In the genomic region with DNA sequence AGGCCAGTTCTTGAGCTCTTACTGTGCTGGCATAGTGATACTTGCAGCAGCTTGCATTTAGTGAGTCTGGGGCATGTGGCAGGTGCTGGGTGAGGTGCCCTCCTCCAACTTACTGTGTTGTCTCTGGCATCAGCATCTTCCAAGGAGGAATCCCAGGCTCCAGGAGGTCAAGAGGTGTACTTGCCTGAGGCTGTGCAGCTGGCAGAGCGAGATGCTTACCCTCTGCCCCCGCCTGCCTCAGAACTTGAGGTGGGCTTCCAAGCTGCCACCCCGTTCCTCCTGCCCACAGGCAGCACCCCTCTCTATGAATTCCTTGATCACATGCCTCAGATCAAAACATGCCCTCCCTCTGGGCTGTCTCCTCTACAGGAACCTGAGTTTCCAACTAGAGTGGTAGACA, we compare ENCODE assay signal across 24 cellular contexts.
"Had no signal": no experiment of that assay in that cellular context is flagged by ENCODE, and none has a peak within 500 bp of the region (broad histone marks: within the 10 kb centered on the region; RNA-seq: fewer than 3 reads in every experiment).

No MANE protein-coding gene starts in this region.

- ATAC-seq: K562 had no signal

- H3K27me3 Mint-ChIP-seq: IgD-negative memory B cell had no signal

- H3K4me3 Mint-ChIP-seq: IgD-negative memory B cell had no signal

- H3K9me3 Mint-ChIP-seq: IgD-negative memory B cell had no signal

- DNase-seq: Kasumi-1, MM.1S, NCI-H1048, NCI-H1105, NCI-H1417, NCI-H1436 treated with DMSO at 0.1 percent for 48 hours, NCI-H1694, NCI-H1930, NCI-H2081, NCI-H2107, NCI-H2227 treated with DMSO at 0.1 percent for 48 hours, NCI-H446, NCI-H510A, NCI-H524 treated with DMSO at 0.1 percent for 48 hours, NCI-H69, NCI-H774, SHP77, SK-N-SH, SW 1271 had no signal

- H3K4me3 ChIP-seq: K562 had no signal

- H3K27ac ChIP-seq: HL-60, KMS-11, RWPE1 had no signal

- H3K9me3 ChIP-seq: SK-N-SH had no signal
